Comparison of ENCODE assay signal across 36 cellular contexts in genomic region chr20:46879386-46879785, GRCh38. TPM values are rescaled to one million over a fixed set of nuclear protein-coding genes. Genes with fewer than 3 reads are reported as not detected.
"Had no signal": no experiment of that assay in that cellular context is flagged by ENCODE, and none has a peak within 500 bp of the region (broad histone marks: within the 10 kb centered on the region; RNA-seq: fewer than 3 reads in every experiment).

No MANE protein-coding gene starts in this region.

- H3K4me3 ChIP-seq: MG63 had no signal

- H3K27me3 ChIP-seq: MG63 had no signal

- H3K36me3 ChIP-seq: MG63 had no signal

- H3K27ac ChIP-seq: KMS-11 had no signal

- H3K9me3 ChIP-seq: MG63 had no signal

- H3K4me2 ChIP-seq: KMS-11 had no signal

- DNase-seq: Karpas-422, Kasumi-1, MG63, MM.1S, MV-4-11, NCI-H1048, NCI-H1092, NCI-H1092 treated with DMSO at 0.1 percent for 48 hours, NCI-H1105, NCI-H1105 treated with DMSO at 0.1 percent for 48 hours, NCI-H1417, NCI-H1417 treated with DMSO at 0.1 percent for 48 hours, NCI-H1436, NCI-H1436 treated with DMSO at 0.1 percent for 48 hours, NCI-H146, NCI-H1694, NCI-H1694 treated with DMSO at 0.1 percent for 48 hours, NCI-H187, NCI-H187 treated with DMSO at 0.1 percent for 48 hours, NCI-H1930, NCI-H2029, NCI-H2029 treated with DMSO at 0.1 percent for 48 hours, NCI-H2081, NCI-H2081 treated with DMSO at 0.1 percent for 48 hours, NCI-H2107, NCI-H2171, NCI-H2171 treated with DMSO at 0.1 percent for 48 hours, NCI-H2227 treated with DMSO at 0.1 percent for 48 hours, NCI-H226, NCI-H345, NCI-H446, NCI-H446 treated with DMSO at 0.1 percent for 48 hours, NCI-H510A, NCI-H510A treated with DMSO at 0.1 percent for 48 hours had no signal

RNA-seq across cellular contexts. Expression of gene EYA2, which starts 15.3 kb away (rescaled TPM):
- total RNA-seq: MCF 10A had no signal
